Comparison of ENCODE assay signal across 30 cellular contexts in genomic region chr11:68748061-68748460, GRCh38. TPM values are rescaled to one million over a fixed set of nuclear protein-coding genes. Genes with fewer than 3 reads are reported as not detected.
"Had no signal": no experiment of that assay in that cellular context is flagged by ENCODE, and none has a peak within 500 bp of the region (broad histone marks: within the 10 kb centered on the region; RNA-seq: fewer than 3 reads in every experiment).

No MANE protein-coding gene starts in this region.

- H3K27me3 ChIP-seq: ascending aorta, breast epithelium, cardiac muscle cell, colonic mucosa, esophagus squamous epithelium, gastroesophageal sphincter had no signal

- ATAC-seq: activated naive CD4-positive, alpha-beta T cell treated with anti-CD3 and anti-CD28 coated beads, Interleukin-2, amount 50 U/mL, for 72 hours; activated T-cell treated with anti-CD3 and anti-CD28 coated beads, Interleukin-2, amount 50 U/mL, for 72 hours; gastroesophageal sphincter; T-helper 17 cell had no signal

- H3K27ac ChIP-seq: ascending aorta, breast epithelium, cardiac muscle cell, colonic mucosa, epithelial cell of prostate, esophagus squamous epithelium, gastroesophageal sphincter had no signal

- DNase-seq: activated CD4-positive, alpha-beta memory T cell treated with anti-CD3 and anti-CD28 coated beads, Interleukin-2, amount 10 ng/mL, durations not matched to agents 7 days and 5 days; activated CD4-positive, alpha-beta T cell treated with anti-CD3 and anti-CD28 coated beads for 1 hour; activated CD4-positive, alpha-beta T cell treated with anti-CD3 and anti-CD28 coated beads for 4 hours; activated CD4-positive, alpha-beta T cell treated with anti-CD3 and anti-CD28 coated beads, Interleukin-2, amount 10 ng/mL, durations not matched to agents 7 days and 5 days; activated CD4-positive, alpha-beta T cell treated with anti-CD3 and anti-CD28 coated beads, Interleukin-2, amount 50 U/mL, for 4 hours; activated CD8-positive, alpha-beta memory T cell treated with anti-CD3 and anti-CD28 coated beads, Interleukin-2, amount 50 U/mL, for 48 hours; activated gamma-delta T cell; activated naive CD4-positive, alpha-beta T cell; activated naive CD4-positive, alpha-beta T cell treated with anti-CD3 and anti-CD28 coated beads, Interleukin-2, amount 10 ng/mL, durations not matched to agents 7 days and 5 days; activated naive CD8-positive, alpha-beta T cell treated with anti-CD3 and anti-CD28 coated beads, Interleukin-2, amount 10 ng/mL, durations not matched to agents 7 days and 5 days; activated T-cell treated with anti-CD3 and anti-CD28 coated beads for 4 hours; activated T-cell treated with anti-CD3 and anti-CD28 coated beads, Interleukin-2, amount 50 U/mL, for 24 hours; activated T-cell treated with anti-CD3 and anti-CD28 coated beads, Interleukin-2, amount 50 U/mL, for 72 hours; central memory CD4-positive, alpha-beta T cell; cerebellar nuclear complex; colonic mucosa; effector CD8-positive, alpha-beta T cell; esophagus squamous epithelium; foreskin melanocyte; T-helper 1 cell; T-helper 17 cell; T1000 had no signal

- H3K4me1 ChIP-seq: breast epithelium, colonic mucosa had no signal

- H3K27me3 Mint-ChIP-seq: activated CD4-positive, alpha-beta memory T cell treated with anti-CD3 and anti-CD28 coated beads, Interleukin-2, amount 10 ng/mL, durations not matched to agents 7 days and 5 days; activated T-cell treated with anti-CD3 and anti-CD28 coated beads, Interleukin-2, amount 50 U/mL, for 24 hours; T-helper 17 cell had no signal

- H3K36me3 ChIP-seq: ascending aorta, breast epithelium, cardiac muscle cell, colonic mucosa, gastroesophageal sphincter had no signal

- H3K9me3 ChIP-seq: ascending aorta, breast epithelium, colonic mucosa, esophagus squamous epithelium, gastroesophageal sphincter had no signal

- H3K9me3 Mint-ChIP-seq: activated CD4-positive, alpha-beta memory T cell treated with anti-CD3 and anti-CD28 coated beads, Interleukin-2, amount 10 ng/mL, durations not matched to agents 7 days and 5 days; activated CD4-positive, alpha-beta T cell treated with anti-CD3 and anti-CD28 coated beads, Interleukin-2, amount 10 ng/mL, durations not matched to agents 7 days and 5 days; activated naive CD4-positive, alpha-beta T cell treated with anti-CD3 and anti-CD28 coated beads, Interleukin-2, amount 10 ng/mL, durations not matched to agents 7 days and 5 days; activated naive CD4-positive, alpha-beta T cell treated with anti-CD3 and anti-CD28 coated beads, Interleukin-2, amount 50 U/mL, for 72 hours; activated naive CD8-positive, alpha-beta T cell treated with anti-CD3 and anti-CD28 coated beads, Interleukin-2, amount 10 ng/mL, durations not matched to agents 7 days and 5 days; activated T-cell treated with anti-CD3 and anti-CD28 coated beads, Interleukin-2, amount 50 U/mL, for 24 hours; activated T-cell treated with anti-CD3 and anti-CD28 coated beads, Interleukin-2, amount 50 U/mL, for 72 hours; T-helper 2 cell treated with Interferon-gamma antibody and Interleukin-4, amounts not matched to agents 5 μg/mL and 100 μg/mL, for 36 hours had no signal

- H3K4me3 ChIP-seq: ascending aorta, breast epithelium, cardiac muscle cell, colonic mucosa, esophagus squamous epithelium, gastroesophageal sphincter had no signal

- H3K27ac Mint-ChIP-seq: activated CD4-positive, alpha-beta memory T cell treated with anti-CD3 and anti-CD28 coated beads, Interleukin-2, amount 10 ng/mL, durations not matched to agents 7 days and 5 days; activated CD4-positive, alpha-beta T cell treated with anti-CD3 and anti-CD28 coated beads, Interleukin-2, amount 10 ng/mL, durations not matched to agents 7 days and 5 days; activated naive CD4-positive, alpha-beta T cell treated with anti-CD3 and anti-CD28 coated beads, Interleukin-2, amount 10 ng/mL, durations not matched to agents 7 days and 5 days; activated naive CD4-positive, alpha-beta T cell treated with anti-CD3 and anti-CD28 coated beads, Interleukin-2, amount 50 U/mL, for 72 hours; activated naive CD8-positive, alpha-beta T cell treated with anti-CD3 and anti-CD28 coated beads, Interleukin-2, amount 10 ng/mL, durations not matched to agents 7 days and 5 days; activated T-cell treated with anti-CD3 and anti-CD28 coated beads, Interleukin-2, amount 50 U/mL, for 24 hours; activated T-cell treated with anti-CD3 and anti-CD28 coated beads, Interleukin-2, amount 50 U/mL, for 72 hours; T-helper 17 cell; T-helper 2 cell treated with Interferon-gamma antibody and Interleukin-4, amounts not matched to agents 5 μg/mL and 100 μg/mL, for 36 hours had no signal

- H3K4me3 Mint-ChIP-seq: activated CD4-positive, alpha-beta memory T cell treated with anti-CD3 and anti-CD28 coated beads, Interleukin-2, amount 10 ng/mL, durations not matched to agents 7 days and 5 days; activated CD4-positive, alpha-beta T cell treated with anti-CD3 and anti-CD28 coated beads, Interleukin-2, amount 10 ng/mL, durations not matched to agents 7 days and 5 days; activated naive CD4-positive, alpha-beta T cell treated with anti-CD3 and anti-CD28 coated beads, Interleukin-2, amount 10 ng/mL, durations not matched to agents 7 days and 5 days; activated naive CD8-positive, alpha-beta T cell treated with anti-CD3 and anti-CD28 coated beads, Interleukin-2, amount 10 ng/mL, durations not matched to agents 7 days and 5 days; activated T-cell treated with anti-CD3 and anti-CD28 coated beads, Interleukin-2, amount 50 U/mL, for 24 hours; activated T-cell treated with anti-CD3 and anti-CD28 coated beads, Interleukin-2, amount 50 U/mL, for 72 hours; T-helper 17 cell; T-helper 2 cell treated with Interferon-gamma antibody and Interleukin-4, amounts not matched to agents 5 μg/mL and 100 μg/mL, for 36 hours had no signal

- H3K36me3 Mint-ChIP-seq: activated naive CD4-positive, alpha-beta T cell treated with anti-CD3 and anti-CD28 coated beads, Interleukin-2, amount 50 U/mL, for 72 hours; brain had no signal

RNA-seq across cellular contexts. Expression of gene TESMIN, which starts 3.3 kb away (rescaled TPM):
- total RNA-seq: ascending aorta had no signal
